In genomic region chr2:36578343-36579296, GRCh38 we compare ENCODE assay signal across 15 cellular contexts. TPM values are rescaled to one million over a fixed set of nuclear protein-coding genes. Genes with fewer than 3 reads are reported as not detected.
A peak's percentile ranks its signal among the peaks of the same experiment; 100 is the strongest.
DNase-seq lines count a peak whose midpoint lies in the region; ATAC-seq lines count a peak whose summit lies in the region.
"Had no signal": no experiment of that assay in that cellular context is flagged by ENCODE, and none has a peak within 500 bp of the region (broad histone marks: within the 10 kb centered on the region; RNA-seq: fewer than 3 reads in every experiment).

No MANE protein-coding gene starts in this region.

- CTCF ChIA-PET in naive thymus-derived CD4-positive, alpha-beta T cell (lab: Charles Lee): interaction anchor here (1.1 kb wide), 1 partner anchor 85 kb away, joined by 3 read pairs; no protein-coding TSS in a partner anchor

- peaks cover 3 to 15% (median 10%) of the 10 kb centered on the region in 7 donors for H3K4me1 Mint-ChIP-seq in naive thymus-derived CD4-positive, alpha-beta T cell

- no peaks in the 10 kb centered on the region for H3K27me3 Mint-ChIP-seq in naive thymus-derived CD4-positive, alpha-beta T cell
- H3K27me3 Mint-ChIP-seq: activated CD4-positive, alpha-beta memory T cell treated with anti-CD3 and anti-CD28 coated beads for 36 hours; IgD-negative memory B cell had no signal

- no peaks in the 10 kb centered on the region for H3K9me3 ChIP-seq in naive thymus-derived CD4-positive, alpha-beta T cell (ENCODE audit: control insufficient read depth in 2 of 3, low read length in 3 of 3)
- H3K9me3 ChIP-seq: tibial nerve had no signal

- intact Hi-C loops in naive thymus-derived CD4-positive, alpha-beta T cell (cut with micrococcal nuclease): no loop called here

- POLR2A ChIA-PET in naive thymus-derived CD4-positive, alpha-beta T cell (lab: Charles Lee): interaction anchor here (0.8 kb wide), 1 partner anchor 16 kb away, joined by 3 read pairs; no protein-coding TSS in a partner anchor

- peak; percentile 46 for DNase-seq in astrocyte of the hippocampus (ENCODE audit: low read depth, low spot score)
- DNase-seq in naive thymus-derived CD4-positive, alpha-beta T cell: no peak
- DNase-seq: activated CD4-positive, alpha-beta memory T cell treated with anti-CD3 and anti-CD28 coated beads for 36 hours; NCI-H2029 treated with DMSO at 0.1 percent for 48 hours; nephron progenitor cell; SW 1271 had no signal

- peaks cover 0 to 49% (median 0%) of the 10 kb centered on the region in 3 experiments for H3K36me3 ChIP-seq in naive thymus-derived CD4-positive, alpha-beta T cell (ENCODE audit: control insufficient read depth in 2 of 3, insufficient read depth in 3 of 3, low read length in 3 of 3)

- ATAC-seq in GM18498 (IDR thresholded peaks at IDR 0.05; ENCODE audit: unreplicated experiment) (peak; percentile 42), HG02870 (IDR thresholded peaks at IDR 0.05; ENCODE audit: unreplicated experiment) (peak; percentile 48), GM21367 (IDR thresholded peaks at IDR 0.05; ENCODE audit: unreplicated experiment) (no peak), HG02840 (IDR thresholded peaks at IDR 0.05; ENCODE audit: low FRiP score, unreplicated experiment) (no peak), HG02970 (IDR thresholded peaks at IDR 0.05; ENCODE audit: low FRiP score, unreplicated experiment) (no peak), HG03139 (IDR thresholded peaks at IDR 0.05; ENCODE audit: unreplicated experiment) (no peak)
- no peak for ATAC-seq in naive thymus-derived CD4-positive, alpha-beta T cell

- H3K4me3 ChIP-seq in naive thymus-derived CD4-positive, alpha-beta T cell (ENCODE audit: low read length): no peak overlapping the region
- H3K4me3 ChIP-seq: smooth muscle cell, tibial nerve had no signal

- H3K27ac Mint-ChIP-seq in naive thymus-derived CD4-positive, alpha-beta T cell: peak overlapping the region in 5 of 9 donors; percentile 14 to 73 (median 55)
- H3K27ac Mint-ChIP-seq: activated CD4-positive, alpha-beta memory T cell treated with anti-CD3 and anti-CD28 coated beads for 36 hours had no signal

- H3K9me3 Mint-ChIP-seq in naive thymus-derived CD4-positive, alpha-beta T cell: no peaks in the 10 kb centered on the region
- H3K9me3 Mint-ChIP-seq: activated CD4-positive, alpha-beta memory T cell treated with anti-CD3 and anti-CD28 coated beads for 36 hours; IgD-negative memory B cell; nephron progenitor cell had no signal

- peak overlapping the region in 4 of 10 donors; percentile 7 to 57 (median 16) for H3K4me3 Mint-ChIP-seq in naive thymus-derived CD4-positive, alpha-beta T cell
- H3K4me3 Mint-ChIP-seq: activated CD4-positive, alpha-beta memory T cell treated with anti-CD3 and anti-CD28 coated beads for 36 hours; nephron progenitor cell had no signal

- peaks cover 46 to 94% (median 65%) of the 10 kb centered on the region in 5 donors for H3K36me3 Mint-ChIP-seq in naive thymus-derived CD4-positive, alpha-beta T cell

- no peak overlapping the region for H3K27ac ChIP-seq in naive thymus-derived CD4-positive, alpha-beta T cell (ENCODE audit: low read depth, low read length)
- H3K27ac ChIP-seq: tibial nerve had no signal

- H3K27me3 ChIP-seq in naive thymus-derived CD4-positive, alpha-beta T cell (ENCODE audit: control insufficient read depth in 2 of 2, insufficient read depth in 2 of 2, low read length in 2 of 2): no peaks in the 10 kb centered on the region
- H3K27me3 ChIP-seq: tibial nerve had no signal

- H3K4me1 ChIP-seq in naive thymus-derived CD4-positive, alpha-beta T cell (ENCODE audit: control insufficient read depth in 2 of 2, insufficient read depth in 2 of 2, low read length in 2 of 2): no peaks in the 10 kb centered on the region

RNA-seq across cellular contexts. Expression of gene FEZ2, which starts 19.3 kb away (rescaled TPM):
- total RNA-seq in naive thymus-derived CD4-positive, alpha-beta T cell: 10 to 100 TPM; 11.2 to 21.9 (median 14.0) TPM
- 1 to 10 TPM; 1.7 to 2.9 TPM for polyA plus RNA-seq in naive thymus-derived CD4-positive, alpha-beta T cell

Comparison
In these comparisons a context has a peak if more than half of its experiments do, and no peak if none do; other contexts are left out.
1. ATAC-seq: peak in GM18498 (single experiment) and HG02870 (single experiment); none in naive thymus-derived CD4-positive, alpha-beta T cell (single experiment), GM21367 (single experiment), HG02840 (single experiment), HG02970 (single experiment) and HG03139 (single experiment).